13 cellular contexts compared by ENCODE assay signal in the genomic region with DNA sequence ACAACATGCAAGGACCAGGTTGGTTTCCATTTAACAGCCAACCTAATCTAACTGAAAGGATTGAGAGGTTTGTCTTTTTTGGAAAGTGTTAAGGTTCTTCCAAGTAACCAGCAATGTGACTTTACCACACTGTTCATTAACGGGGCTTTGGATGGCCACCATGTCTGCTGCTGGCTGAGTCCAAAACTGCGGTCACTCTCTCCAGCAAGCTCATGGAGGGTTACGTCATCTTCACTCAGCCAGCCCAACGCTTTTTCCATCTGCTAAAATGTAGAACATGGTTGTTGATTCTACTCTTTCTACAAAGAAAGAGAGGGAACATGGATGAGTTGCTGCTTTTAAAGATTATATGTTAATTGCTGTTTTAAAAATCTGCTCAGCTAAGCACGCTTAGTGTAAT. TPM values are rescaled to one million over a fixed set of nuclear protein-coding genes. Genes with fewer than 3 reads are reported as not detected.
DNase-seq lines count a peak whose midpoint lies in the region; ATAC-seq, FAIRE-seq and TF ChIP-seq lines count a peak whose summit lies in the region.
"Had no signal": no experiment of that assay in that cellular context is flagged by ENCODE, and none has a peak within 500 bp of the region (broad histone marks: within the 10 kb centered on the region; RNA-seq: fewer than 3 reads in every experiment).

No MANE protein-coding gene starts in this region.

- peak overlapping the region; percentile 94 for H3K4me2 ChIP-seq in fibroblast of lung (ENCODE audit: extremely low read depth, insufficient read depth, low read length)

- no peak for FAIRE-seq in GM12892 (lab: Jason Lieb, UNC)

- peaks cover 71% of the 10 kb centered on the region for H3K79me2 ChIP-seq in fibroblast of lung (ENCODE audit: control insufficient read depth, insufficient read depth, low read length)

- CTCF ChIA-PET in RWPE1 (lab: Yijun Ruan, JAX) = no interaction called here

- H3K27me3 Mint-ChIP-seq in stimulated activated naive B cell treated with anti-CD40 and anti-IgM and Interleukin-4, amounts not matched to agents 10 μg/mL and 1 μg/mL and 100 μg/mL, for 72 hours = no peaks in the 10 kb centered on the region
- H3K27me3 Mint-ChIP-seq: T-helper 17 cell had no signal

- peaks cover 11 to 17% of the 10 kb centered on the region in 2 donors for H3K36me3 Mint-ChIP-seq in stimulated activated naive B cell treated with anti-CD40 and anti-IgM and Interleukin-4, amounts not matched to agents 10 μg/mL and 1 μg/mL and 100 μg/mL, for 72 hours

- H2AFZ ChIP-seq in fibroblast of lung (ENCODE audit: low read length) = no peak overlapping the region

- no peak for TF ChIP-seq POLR2A in GM12892 (IDR thresholded peaks at IDR 0.05; ENCODE audit: low read depth, low read length)

- no peak overlapping the region for H3K27ac Mint-ChIP-seq in stimulated activated naive B cell treated with anti-CD40 and anti-IgM and Interleukin-4, amounts not matched to agents 10 μg/mL and 1 μg/mL and 100 μg/mL, for 72 hours
- H3K27ac Mint-ChIP-seq: activated naive CD4-positive, alpha-beta T cell treated with anti-CD3 and anti-CD28 coated beads for 36 hours; T-helper 17 cell had no signal

- no peaks in the 10 kb centered on the region for H3K27me3 ChIP-seq in fibroblast of lung (ENCODE audit: control insufficient read depth, insufficient read depth, low read length)

- peak overlapping the region; percentile 11 for H3K9ac ChIP-seq in fibroblast of lung (ENCODE audit: insufficient read depth, low read length)

- no peaks in the 10 kb centered on the region for H4K20me1 ChIP-seq in fibroblast of lung (ENCODE audit: control insufficient read depth, extremely low read depth, insufficient read depth, low read length)

- POLR2A ChIA-PET in RWPE1 (lab: Yijun Ruan, JAX; ENCODE audit: low non-redundant PET) = no interaction called here

- ATAC-seq in stimulated activated naive B cell treated with anti-CD40 and anti-IgM and Interleukin-4, amounts not matched to agents 10 μg/mL and 1 μg/mL and 100 μg/mL, for 72 hours (replicated peaks) = no peak
- ATAC-seq in GM18502 (IDR thresholded peaks at IDR 0.05; ENCODE audit: poor library complexity, unreplicated experiment) = no peak
- ATAC-seq: T-helper 17 cell had no signal

- no peaks in the 10 kb centered on the region for H3K9me3 ChIP-seq in fibroblast of lung (ENCODE audit: control insufficient read depth, insufficient read depth, low read depth, low read length)

- H3K27ac ChIP-seq in RWPE1 (peak overlapping the region; percentile 59), fibroblast of lung (ENCODE audit: insufficient read depth, low read length) (peak overlapping the region; percentile 98)

- H3K4me3 ChIP-seq in AG09309 (ENCODE audit: control insufficient read depth, low read depth, low read length) = peak overlapping the region; percentile 29
- H3K4me3 ChIP-seq in fibroblast of lung (replicated peaks in 1 of 4; ENCODE audit: control extremely low read depth in 1 of 4, insufficient read depth in 1 of 4, low read depth in 3 of 4, low read length in 4 of 4) = peak overlapping the region; percentile 33 to 45 (median 42)

- peaks cover 21 to 43% of the 10 kb centered on the region in 2 donors for H3K4me1 Mint-ChIP-seq in stimulated activated naive B cell treated with anti-CD40 and anti-IgM and Interleukin-4, amounts not matched to agents 10 μg/mL and 1 μg/mL and 100 μg/mL, for 72 hours

- no peak overlapping the region for H3K4me3 Mint-ChIP-seq in stimulated activated naive B cell treated with anti-CD40 and anti-IgM and Interleukin-4, amounts not matched to agents 10 μg/mL and 1 μg/mL and 100 μg/mL, for 72 hours
- H3K4me3 Mint-ChIP-seq: activated naive CD4-positive, alpha-beta T cell treated with anti-CD3 and anti-CD28 coated beads for 36 hours; CD14-positive monocyte; T-helper 17 cell had no signal

- H3K9me3 Mint-ChIP-seq in stimulated activated naive B cell treated with anti-CD40 and anti-IgM and Interleukin-4, amounts not matched to agents 10 μg/mL and 1 μg/mL and 100 μg/mL, for 72 hours = no peaks in the 10 kb centered on the region
- H3K9me3 Mint-ChIP-seq: activated naive CD4-positive, alpha-beta T cell treated with anti-CD3 and anti-CD28 coated beads for 36 hours had no signal

- DNase-seq in AG09309 (ENCODE audit: low read depth) (no peak), RWPE1 (ENCODE audit: low spot score) (no peak), fibroblast of lung (ENCODE audit: low read depth in 2 of 2) (peak; percentile 76 to 82), occipital lobe (lab: John Stamatoyannopoulos, UW) (peak; percentile 2), activated gamma-delta T cell (lab: John Stamatoyannopoulos, UW) (no peak), GM12892 (ENCODE audit: insufficient read length) (no peak)
- no peak for DNase-seq in stimulated activated naive B cell treated with anti-CD40 and anti-IgM and Interleukin-4, amounts not matched to agents 10 μg/mL and 1 μg/mL and 100 μg/mL, for 72 hours
- DNase-seq: activated naive CD4-positive, alpha-beta T cell treated with anti-CD3 and anti-CD28 coated beads for 36 hours; NCI-H1417 treated with DMSO at 0.1 percent for 48 hours; stimulated activated CD4-positive, alpha-beta T cell treated with anti-CD3 and anti-CD28 coated beads, Interleukin-2, amount 100 ng/mL, for 24 hours; T-helper 17 cell had no signal

- TF ChIP-seq CTCF in AG09309 (IDR thresholded peaks at IDR 0.05; ENCODE audit: control insufficient read depth, insufficient read depth, low read depth, low read length, missing control alignments) = no peak
- no peak for TF ChIP-seq CTCF in RWPE1 (conservative IDR thresholded peaks at IDR 0.05; ENCODE audit: low read depth)
- no peak for TF ChIP-seq CTCF in fibroblast of lung (conservative IDR thresholded peaks at IDR 0.05 in 1 of 2, IDR thresholded peaks at IDR 0.05 in 1 of 2; ENCODE audit: low read depth in 1 of 2, low read length in 2 of 2)

- H3K36me3 ChIP-seq in fibroblast of lung (ENCODE audit: control insufficient read depth, insufficient read depth, low read length) = no peaks in the 10 kb centered on the region

- peaks cover 16% of the 10 kb centered on the region for H3K4me1 ChIP-seq in fibroblast of lung (ENCODE audit: control insufficient read depth, extremely low read depth, insufficient read depth, low read length)

RNA-seq across cellular contexts. Expression of gene PKD2, which starts 11.0 kb away (rescaled TPM):
- total RNA-seq in fibroblast of lung (101 and 109 TPM in 2 replicates), occipital lobe (59.9 TPM)
- polyA plus RNA-seq in fibroblast of lung = 61.5 and 158 TPM in 2 replicates
- 50.8 and 119 TPM in 2 replicates for polyA plus RNA-seq in fibroblast of lung (2012)
- polyA minus RNA-seq in fibroblast of lung (ENCODE audit: low replicate concordance) = 30.5 and 43.4 TPM in 2 replicates
- polyA plus RNA-seq in GM12892 (2012; ENCODE audit: missing spikeins) = 6.4 TPM

RNA-seq across cellular contexts. Expression of gene SPP1, which starts 43.0 kb away (rescaled TPM):
- 0.17 and 0.26 TPM in 2 replicates for total RNA-seq in fibroblast of lung
- 0.59 and 1.5 TPM in 2 replicates for polyA plus RNA-seq in fibroblast of lung
- polyA plus RNA-seq in fibroblast of lung (2012) = 0.45 and 1.1 TPM in 2 replicates
- 2.0 TPM in 1 of 2 replicates, not detected in the other for polyA minus RNA-seq in fibroblast of lung (ENCODE audit: low replicate concordance)
- 190 TPM for total RNA-seq in occipital lobe
- not detected for polyA plus RNA-seq in GM12892 (2012; ENCODE audit: missing spikeins)
- total RNA-seq: activated naive CD4-positive, alpha-beta T cell treated with anti-CD3 and anti-CD28 coated beads for 36 hours; T-helper 17 cell had no signal
- polyA plus RNA-seq: CD14-positive monocyte had no signal

Comparison
In these comparisons a context has a peak if more than half of its experiments do, and no peak if none do; other contexts are left out.
1. DNase-seq: peak in fibroblast of lung (2 of 2) and occipital lobe (single experiment); none in AG09309 (single experiment), RWPE1 (single experiment), stimulated activated naive B cell treated with anti-CD40 and anti-IgM and Interleukin-4, amounts not matched to agents 10 μg/mL and 1 μg/mL and 100 μg/mL, for 72 hours (single experiment), activated gamma-delta T cell (single experiment) and GM12892 (single experiment).
2. RNA of gene SPP1, which starts 43.0 kb away (total RNA-seq): 190 TPM in occipital lobe (single experiment); 0.17 to 0.26 TPM in fibroblast of lung; every median in the first group is over 100 times any median in the second.